12 cellular contexts compared by ENCODE assay signal in the genomic region with DNA sequence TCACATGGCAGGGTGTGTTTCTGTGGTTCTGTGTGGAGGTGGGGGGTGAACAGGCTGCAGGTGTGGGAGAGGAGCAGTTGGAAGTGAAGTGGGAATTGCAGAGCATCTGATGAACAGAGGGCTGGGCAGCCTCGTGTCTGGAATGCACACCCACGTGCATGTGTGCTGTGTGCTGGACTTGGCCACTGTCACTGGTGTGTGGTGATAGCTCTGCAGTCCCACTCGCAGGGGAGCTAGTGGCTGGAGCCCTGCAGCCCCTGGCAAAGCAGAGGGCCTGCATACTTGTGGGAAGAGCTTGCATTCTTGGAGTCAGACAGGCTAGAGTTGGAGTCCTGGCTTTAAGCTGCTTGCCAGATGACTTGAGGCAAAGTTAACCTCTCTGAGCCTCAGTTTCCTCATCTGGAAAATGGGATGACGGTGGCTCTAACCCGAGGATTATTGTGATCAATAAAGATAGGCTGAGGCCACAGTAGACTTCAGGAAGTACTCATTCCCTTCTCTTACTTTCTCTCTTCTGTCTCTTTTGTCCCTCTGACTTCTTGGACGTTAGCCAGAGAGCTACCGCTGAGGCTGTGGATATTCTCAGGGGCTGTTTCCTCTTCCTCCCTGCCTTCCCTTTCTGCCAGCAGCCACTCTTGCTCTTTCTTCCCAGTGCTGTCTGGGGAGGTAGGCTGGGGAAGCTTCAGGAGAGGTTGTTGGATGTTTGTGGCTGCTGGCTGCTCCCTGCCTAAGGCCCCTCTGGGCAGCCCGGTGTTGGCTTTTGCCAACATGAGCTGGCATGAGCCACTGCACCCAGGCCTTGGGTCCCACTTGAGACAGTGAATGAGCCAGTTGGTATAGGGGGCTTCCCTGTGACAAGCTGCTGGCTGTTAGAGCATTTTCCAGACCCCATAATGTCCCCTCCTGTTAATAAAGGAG. TPM values are rescaled to one million over a fixed set of nuclear protein-coding genes. Genes with fewer than 3 reads are reported as not detected.
DNase-seq lines count a peak whose midpoint lies in the region; ATAC-seq, FAIRE-seq and TF ChIP-seq lines count a peak whose summit lies in the region.
"Had no signal": no experiment of that assay in that cellular context is flagged by ENCODE, and none has a peak within 500 bp of the region (broad histone marks: within the 10 kb centered on the region; RNA-seq: fewer than 3 reads in every experiment).

No MANE protein-coding gene starts in this region.

- no peaks in the 10 kb centered on the region for H3K9me3 Mint-ChIP-seq in T-helper 2 cell treated with Interferon-gamma antibody and Interleukin-4, amounts not matched to agents 5 μg/mL and 100 μg/mL, for 36 hours
- no peaks in the 10 kb centered on the region for H3K9me3 Mint-ChIP-seq in CD4-positive, alpha-beta memory T cell

- TF ChIP-seq CTCF in RWPE1 (conservative IDR thresholded peaks at IDR 0.05; ENCODE audit: low read depth): no peak
- TF ChIP-seq CTCF in dorsolateral prefrontal cortex (IDR thresholded peaks at IDR 0.05 in 54 of 56, conservative IDR thresholded peaks at IDR 0.05 in 2 of 56; ENCODE audit: low read depth in 1 of 56, partially characterized antibody in 56 of 56): no peak
- TF ChIP-seq CTCF in pancreas (IDR thresholded peaks at IDR 0.05): no peak

- WGBS in pancreas, 2 donors: 41 to 47% methylated on average over 8 of the region's 8 CpGs

- no peak overlapping the region for H3K4me3 ChIP-seq in dorsolateral prefrontal cortex
- no peak overlapping the region for H3K4me3 ChIP-seq in pancreas
- no peak overlapping the region for H3K4me3 ChIP-seq in CD4-positive, alpha-beta memory T cell (ENCODE audit: low read length in 2 of 2)
- H3K4me3 ChIP-seq: esophagus squamous epithelium had no signal

- H3K27ac ChIP-seq in RWPE1: peak overlapping the region; percentile 12; the same call in 1 of the 2 replicates
- H3K27ac ChIP-seq in dorsolateral prefrontal cortex: peak overlapping the region in 32 of 59 donors; percentile 4 to 67 (median 36)
- peak overlapping the region in 1 of 4 donors; percentile 2 for H3K27ac ChIP-seq in pancreas
- H3K27ac ChIP-seq in CD4-positive, alpha-beta memory T cell (ENCODE audit: low read depth, low read length): no peak overlapping the region
- H3K27ac ChIP-seq: esophagus squamous epithelium had no signal

- no peak for DNase-seq in T-helper 2 cell treated with Interferon-gamma antibody and Interleukin-4, amounts not matched to agents 5 μg/mL and 100 μg/mL, for 36 hours (ENCODE audit: low spot score)
- DNase-seq in T-helper 2 cell (no peak), RWPE1 (ENCODE audit: low spot score) (no peak), dorsolateral prefrontal cortex (peak in 3 of 10 donors; percentile 50 to 56 (median 54)), pancreas (peak in 1 of 6 donors; percentile 45), T-helper 17 cell (no peak)
- no peak for DNase-seq in CD4-positive, alpha-beta memory T cell
- DNase-seq: esophagus squamous epithelium; SHP77 treated with DMSO at 0.1 percent for 48 hours; stimulated activated naive CD8-positive, alpha-beta T cell treated with anti-CD3 and anti-CD28 coated beads, Interleukin-15, Interleukin-2, amounts not matched to agents 100 U/mL and 50 U/mL, for 24 hours had no signal

- FAIRE-seq in pancreas (lab: Jason Lieb, UNC): no peak
- FAIRE-seq: H54 had no signal

- H3K4me3 Mint-ChIP-seq in T-helper 2 cell treated with Interferon-gamma antibody and Interleukin-4, amounts not matched to agents 5 μg/mL and 100 μg/mL, for 36 hours: no peak overlapping the region
- no peak overlapping the region for H3K4me3 Mint-ChIP-seq in T-helper 17 cell
- no peak overlapping the region for H3K4me3 Mint-ChIP-seq in CD4-positive, alpha-beta memory T cell

- peaks cover 62% of the 10 kb centered on the region for H3K36me3 Mint-ChIP-seq in T-helper 2 cell treated with Interferon-gamma antibody and Interleukin-4, amounts not matched to agents 5 μg/mL and 100 μg/mL, for 36 hours (ENCODE audit: low read depth)
- H3K36me3 Mint-ChIP-seq in T-helper 17 cell (ENCODE audit: low read depth): peaks cover 3% of the 10 kb centered on the region
- H3K36me3 Mint-ChIP-seq in CD4-positive, alpha-beta memory T cell: peaks cover 21 to 46% of the 10 kb centered on the region in 2 donors

- H3K4me1 ChIP-seq in pancreas: peaks cover 5 to 16% (median 14%) of the 10 kb centered on the region in 3 donors
- no peaks in the 10 kb centered on the region for H3K4me1 ChIP-seq in CD4-positive, alpha-beta memory T cell (ENCODE audit: insufficient read depth, low read length)
- H3K4me1 ChIP-seq: esophagus squamous epithelium had no signal

- CTCF ChIA-PET in RWPE1 (lab: Yijun Ruan, JAX): interaction anchor here (0.6 to 1.0 kb wide), 3 partner anchors 41 to 1296 kb away, joined by 3 read pairs; no protein-coding TSS in a partner anchor
- CTCF ChIA-PET in CD4-positive, alpha-beta memory T cell (lab: Charles Lee; ENCODE audit: partially characterized antibody): interaction anchor here (0.9 kb wide), 1 partner anchor 11 kb away, joined by 3 read pairs; no protein-coding TSS in a partner anchor

- H3K4me1 Mint-ChIP-seq in T-helper 2 cell treated with Interferon-gamma antibody and Interleukin-4, amounts not matched to agents 5 μg/mL and 100 μg/mL, for 36 hours (ENCODE audit: low read depth): peaks cover 2% of the 10 kb centered on the region
- no peaks in the 10 kb centered on the region for H3K4me1 Mint-ChIP-seq in T-helper 17 cell
- peaks cover 0 to 2% (median 0%) of the 10 kb centered on the region in 4 donors for H3K4me1 Mint-ChIP-seq in CD4-positive, alpha-beta memory T cell

- H3K27me3 Mint-ChIP-seq in T-helper 2 cell treated with Interferon-gamma antibody and Interleukin-4, amounts not matched to agents 5 μg/mL and 100 μg/mL, for 36 hours (ENCODE audit: low read depth): no peaks in the 10 kb centered on the region
- no peaks in the 10 kb centered on the region for H3K27me3 Mint-ChIP-seq in T-helper 17 cell
- H3K27me3 Mint-ChIP-seq in CD4-positive, alpha-beta memory T cell: no peaks in the 10 kb centered on the region

- peak overlapping the region; percentile 55 for H3K27ac Mint-ChIP-seq in T-helper 2 cell treated with Interferon-gamma antibody and Interleukin-4, amounts not matched to agents 5 μg/mL and 100 μg/mL, for 36 hours
- H3K27ac Mint-ChIP-seq in T-helper 17 cell: no peak overlapping the region
- no peak overlapping the region for H3K27ac Mint-ChIP-seq in CD4-positive, alpha-beta memory T cell

- H3K36me3 ChIP-seq in pancreas: no peaks in the 10 kb centered on the region
- no peaks in the 10 kb centered on the region for H3K36me3 ChIP-seq in CD4-positive, alpha-beta memory T cell (ENCODE audit: insufficient read depth, low read length)

- intact Hi-C loops in dorsolateral prefrontal cortex (cut with DNase I): loop anchor here in 1 of 2 donors (5.0 kb wide), 1 partner anchor 52 kb away; no protein-coding TSS in a partner anchor
- intact Hi-C loops in pancreas (cut with DNase I): no loop called here
- intact Hi-C loops in CD4-positive, alpha-beta memory T cell (cut with micrococcal nuclease): no loop called here

- POLR2A ChIA-PET in RWPE1 (lab: Yijun Ruan, JAX; ENCODE audit: low non-redundant PET): interaction anchor here (0.5 to 0.7 kb wide), 2 partner anchors 16 to 22 kb away, joined by 4 read pairs; no protein-coding TSS in a partner anchor
- POLR2A ChIA-PET in CD4-positive, alpha-beta memory T cell (lab: Charles Lee; ENCODE audit: partially characterized antibody): no interaction called here

- H3K27me3 ChIP-seq in dorsolateral prefrontal cortex: no peaks in the 10 kb centered on the region
- H3K27me3 ChIP-seq in pancreas: no peaks in the 10 kb centered on the region
- H3K27me3 ChIP-seq in CD4-positive, alpha-beta memory T cell (ENCODE audit: insufficient read depth, low read length): no peaks in the 10 kb centered on the region
- H3K27me3 ChIP-seq: esophagus squamous epithelium had no signal

- H3K9me3 ChIP-seq in pancreas (no peaks in the 10 kb centered on the region), T-helper 17 cell (ENCODE audit: control insufficient read depth, low read length, poor library complexity, severe bottlenecking) (no peaks in the 10 kb centered on the region)
- no peaks in the 10 kb centered on the region for H3K9me3 ChIP-seq in CD4-positive, alpha-beta memory T cell (ENCODE audit: control insufficient read depth in 1 of 2, low read length in 2 of 2)
- H3K9me3 ChIP-seq: esophagus squamous epithelium had no signal

- peak; percentile 40 to 51 (median 49) for ATAC-seq in pancreas
- no peak for ATAC-seq in T-helper 17 cell
- no peak for ATAC-seq in HG03097 (IDR thresholded peaks at IDR 0.05; ENCODE audit: low FRiP score, unreplicated experiment)
- ATAC-seq: stimulated activated naive CD8-positive, alpha-beta T cell treated with anti-CD3 and anti-CD28 coated beads, Interleukin-15, Interleukin-2, amounts not matched to agents 100 U/mL and 50 U/mL, for 24 hours had no signal

RNA-seq across cellular contexts. Expression of gene PSAT1, which starts 18.3 kb away (rescaled TPM):
- total RNA-seq in dorsolateral prefrontal cortex: 100 to 1,000 TPM in 47 of 120 experiments, 10 to 100 TPM in 73; 61.4 to 222 (median 91.8) TPM
- 100 to 1,000 TPM in 1 of 6 donors, 10 to 100 TPM in 5; 16.5 to 189 (median 27.8) TPM for total RNA-seq in pancreas
- polyA plus RNA-seq in pancreas: 1 to 10 TPM; 9.0 to 9.1 TPM
- total RNA-seq in T-helper 17 cell: 1 to 10 TPM; 1.5 to 1.6 TPM
- total RNA-seq in CD4-positive, alpha-beta memory T cell: 10 to 100 TPM in 1 of 2 experiments, 1 to 10 TPM in 1; 9.7 to 10.3 TPM
- polyA plus RNA-seq in CD4-positive, alpha-beta memory T cell: 10 to 100 TPM; 12.0 to 12.2 TPM

Comparison
In these comparisons a context has a peak if more than half of its experiments do, and no peak if none do; other contexts are left out.
1. ATAC-seq: peak in pancreas (4 of 4); none in T-helper 17 cell (single experiment) and HG03097 (single experiment).
2. RNA of gene PSAT1, which starts 18.3 kb away (total RNA-seq): 61.4 to 222 TPM in dorsolateral prefrontal cortex, 16.5 to 189 TPM in pancreas and 9.7 to 10.3 TPM in CD4-positive, alpha-beta memory T cell; 1.5 to 1.6 TPM in T-helper 17 cell; every median in the first group is over 4 times any median in the second.